ENCODE assay signal across 1 cellular context in genomic region chr10:91172348-91172747, GRCh38.
TF ChIP-seq lines count a peak whose summit lies in the region.

No MANE protein-coding gene starts in this region.

TF ChIP-seq in GM12878, 131 proteins besides CTCF, POLR2A, EP300 and RAD21:
- TF ChIP-seq NR2C2 (IDR thresholded peaks at IDR 0.05; ENCODE audit: borderline replicate concordance, control insufficient read depth, insufficient read length, low read depth) (no peak), TCF3 (IDR thresholded peaks at IDR 0.05; ENCODE audit: borderline replicate concordance, insufficient read depth, low read depth, low read length) (no peak), RELB (IDR thresholded peaks at IDR 0.05; ENCODE audit: low read depth) (no peak), NR2F1 (conservative IDR thresholded peaks at IDR 0.05) (no peak), EGR1 (IDR thresholded peaks at IDR 0.05; ENCODE audit: borderline replicate concordance in 1 of 2, low read depth in 2 of 2, low read length in 2 of 2) (no peak), STAT3 (IDR thresholded peaks at IDR 0.05; ENCODE audit: low read depth, low read length) (no peak), POLR2AphosphoS2 (IDR thresholded peaks at IDR 0.05; ENCODE audit: low read depth, low read length) (no peak), REST (IDR thresholded peaks at IDR 0.05; ENCODE audit: low read depth, low read length) (no peak), CBX5 (IDR thresholded peaks at IDR 0.05; ENCODE audit: low read depth) (no peak), SIX5 (IDR thresholded peaks at IDR 0.05; ENCODE audit: low read depth, low read length, severe bottlenecking) (no peak), TARDBP (IDR thresholded peaks at IDR 0.05; ENCODE audit: borderline replicate concordance) (no peak)
